Comparison of ENCODE assay signal across 1 cellular context in genomic region chr1:15937146-15937545, GRCh38.
TF ChIP-seq lines count a peak whose summit lies in the region.

No MANE protein-coding gene starts in this region.

TF ChIP-seq in H1, 55 proteins besides CTCF, POLR2A, EP300 and RAD21:
- TF ChIP-seq TAF7 (optimal IDR thresholded peaks at IDR 0.05; ENCODE audit: borderline replicate concordance, low read depth, low read length) (no peak), ZNF274 (IDR thresholded peaks at IDR 0.05; ENCODE audit: borderline replicate concordance, extremely low read depth, low read length) (no peak), HDAC2 (IDR thresholded peaks at IDR 0.05; ENCODE audit: borderline replicate concordance in 1 of 2, low read depth in 2 of 2, low read length in 2 of 2) (no peak), NANOG (IDR thresholded peaks at IDR 0.05; ENCODE audit: insufficient read depth, low read depth, low read length, poor library complexity, severe bottlenecking) (no peak)
TF ChIP-seq in H1: peak in this region for 0.
